8 cellular contexts compared by ENCODE assay signal in the genomic region with DNA sequence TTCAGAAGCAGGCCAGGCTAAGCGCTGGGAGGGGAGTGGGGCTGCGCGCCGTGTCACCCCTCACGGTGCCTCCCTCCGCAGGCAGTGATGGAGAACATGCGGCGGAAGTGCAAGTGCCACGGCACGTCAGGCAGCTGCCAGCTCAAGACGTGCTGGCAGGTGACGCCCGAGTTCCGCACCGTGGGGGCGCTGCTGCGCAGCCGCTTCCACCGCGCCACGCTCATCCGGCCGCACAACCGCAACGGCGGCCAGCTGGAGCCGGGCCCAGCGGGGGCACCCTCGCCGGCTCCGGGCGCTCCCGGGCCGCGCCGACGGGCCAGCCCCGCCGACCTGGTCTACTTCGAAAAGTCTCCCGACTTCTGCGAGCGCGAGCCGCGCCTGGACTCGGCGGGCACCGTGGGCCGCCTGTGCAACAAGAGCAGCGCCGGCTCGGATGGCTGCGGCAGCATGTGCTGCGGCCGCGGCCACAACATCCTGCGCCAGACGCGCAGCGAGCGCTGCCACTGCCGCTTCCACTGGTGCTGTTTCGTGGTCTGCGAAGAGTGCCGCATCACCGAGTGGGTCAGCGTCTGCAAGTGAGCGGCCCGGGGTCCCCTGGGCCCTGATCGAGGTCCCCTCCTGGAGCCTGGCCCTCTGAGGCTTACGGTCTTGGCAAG. TPM values are rescaled to one million over a fixed set of nuclear protein-coding genes. Genes with fewer than 3 reads are reported as not detected.
DNase-seq lines count a peak whose midpoint lies in the region; ATAC-seq and TF ChIP-seq lines count a peak whose summit lies in the region.

No MANE protein-coding gene starts in this region.

- H3K27ac ChIP-seq in mesendoderm (ENCODE audit: low read depth, low read length): no peak overlapping the region

- H4K8ac ChIP-seq in mesendoderm (ENCODE audit: low read depth, low read length): no peak overlapping the region

- no peak overlapping the region for H2AK5ac ChIP-seq in mesendoderm (ENCODE audit: low read length)

- peaks cover 66% of the 10 kb centered on the region for H3K27me3 ChIP-seq in mesendoderm (ENCODE audit: insufficient read depth, low read length, poor library complexity)

- peak overlapping the region; percentile 41 for H3K4me3 Mint-ChIP-seq in dendritic cell treated with granulocyte-macrophage colony-stimulating factor and Interleukin-4, amounts not matched to agents 40 ng/mL and 50 ng/mL, for 4 days

- H2BK15ac ChIP-seq in mesendoderm (replicated peaks; ENCODE audit: low read depth): no peak overlapping the region

- H4K5ac ChIP-seq in mesendoderm (ENCODE audit: low read length): no peak overlapping the region

- TF ChIP-seq CTCF in AG09309 (IDR thresholded peaks at IDR 0.05; ENCODE audit: control insufficient read depth, insufficient read depth, low read depth, low read length, missing control alignments): peak; percentile 36

- H3K4ac ChIP-seq in mesendoderm (ENCODE audit: low read depth, low read length): no peak overlapping the region

- no CpG with 5 or more reads among the region's 72 CpGs for WGBS in mesendoderm (ENCODE audit: extremely low coverage, insufficient coverage, low lambda C conversion rate)

- peaks cover 86% of the 10 kb centered on the region for H3K27me3 Mint-ChIP-seq in dendritic cell treated with granulocyte-macrophage colony-stimulating factor and Interleukin-4, amounts not matched to agents 40 ng/mL and 50 ng/mL, for 4 days

- H3K18ac ChIP-seq in mesendoderm (ENCODE audit: low read length): no peak overlapping the region

- no peak overlapping the region for H2BK120ac ChIP-seq in mesendoderm (ENCODE audit: low read depth, low read length)

- no peaks in the 10 kb centered on the region for H3K79me1 ChIP-seq in mesendoderm (ENCODE audit: low read length)

- no peak overlapping the region for H3K9ac ChIP-seq in mesendoderm (ENCODE audit: low read length)

- H3K27ac Mint-ChIP-seq in dendritic cell treated with granulocyte-macrophage colony-stimulating factor and Interleukin-4, amounts not matched to agents 40 ng/mL and 50 ng/mL, for 4 days: no peak overlapping the region

- DNase-seq in AG09309 (ENCODE audit: low read depth) (no peak), NCI-H460 (ENCODE audit: extremely low read depth, low read depth) (peak; percentile 67), mesendoderm (peak; percentile 66)
- peak; percentile 86 for DNase-seq in activated CD4-positive, alpha-beta T cell treated with anti-CD3 and anti-CD28 coated beads for 48 hours
- DNase-seq in stimulated activated CD8-positive, alpha-beta memory T cell treated with anti-CD3 and anti-CD28 coated beads, Interleukin-15, amount 100 ng/mL, for 1 hour (ENCODE audit: low read depth): peak; percentile 59

- H3K4me2 ChIP-seq in mesendoderm (ENCODE audit: low read length): peak overlapping the region; percentile 16

- no peak overlapping the region for H2BK5ac ChIP-seq in mesendoderm (ENCODE audit: low read length)

- peak overlapping the region; percentile 17 for H3K56ac ChIP-seq in mesendoderm (ENCODE audit: low read length)

- ATAC-seq in GM18867 (IDR thresholded peaks at IDR 0.05; ENCODE audit: unreplicated experiment) (peak; percentile 55), HG03095 (IDR thresholded peaks at IDR 0.05; ENCODE audit: unreplicated experiment) (peak; percentile 38)

- no peaks in the 10 kb centered on the region for H3K9me3 Mint-ChIP-seq in dendritic cell treated with granulocyte-macrophage colony-stimulating factor and Interleukin-4, amounts not matched to agents 40 ng/mL and 50 ng/mL, for 4 days

- no peaks in the 10 kb centered on the region for H3K4me1 ChIP-seq in mesendoderm (ENCODE audit: control insufficient read depth, low read depth, low read length)

- H3K4me1 Mint-ChIP-seq in dendritic cell treated with granulocyte-macrophage colony-stimulating factor and Interleukin-4, amounts not matched to agents 40 ng/mL and 50 ng/mL, for 4 days (ENCODE audit: low read depth): peaks cover 11% of the 10 kb centered on the region

- H3K36me3 ChIP-seq in mesendoderm (ENCODE audit: control insufficient read depth, insufficient read depth, low read length): no peaks in the 10 kb centered on the region

- H3K36me3 Mint-ChIP-seq in dendritic cell treated with granulocyte-macrophage colony-stimulating factor and Interleukin-4, amounts not matched to agents 40 ng/mL and 50 ng/mL, for 4 days (ENCODE audit: low read depth): no peaks in the 10 kb centered on the region

- peak overlapping the region; percentile 6 for H3K23ac ChIP-seq in mesendoderm (ENCODE audit: low read length)

- intact Hi-C loops in dendritic cell treated with granulocyte-macrophage colony-stimulating factor and Interleukin-4, amounts not matched to agents 40 ng/mL and 50 ng/mL, for 4 days (cut with micrococcal nuclease): no loop called here

- H3K4me3 ChIP-seq in AG09309 (ENCODE audit: control insufficient read depth, low read depth, low read length) (0 out of 2 replicates have a peak overlapping the region, but pooled peaks have one; percentile 5), mesendoderm (ENCODE audit: low read length) (no peak overlapping the region)

- H3K79me2 ChIP-seq in mesendoderm (ENCODE audit: control insufficient read depth, insufficient read depth, low read length): no peaks in the 10 kb centered on the region

RNA-seq across cellular contexts. Expression of a gene that starts 12.2 kb away (rescaled TPM):
- total RNA-seq in NCI-H460 (2014; rRNA removed; shearing (Covaris generic)): not detected in 2 replicates
- polyA plus RNA-seq in NCI-H460 (2014; cell fraction: nucleus; rRNA removed): 0.27 and 1.6 TPM in 2 replicates
- not detected for polyA plus RNA-seq in mesendoderm (2013, experiment 1 of 2)
- polyA plus RNA-seq in mesendoderm (2013, experiment 2 of 2): not detected

RNA-seq across cellular contexts. Expression of a gene that starts 33.2 kb away (rescaled TPM):
- not detected in 2 replicates for total RNA-seq in NCI-H460 (2014; rRNA removed; shearing (Covaris generic))
- polyA plus RNA-seq in NCI-H460 (2014; cell fraction: nucleus; rRNA removed): 1.1 TPM in 1 of 2 replicates, not detected in the other
- 0.03 TPM for polyA plus RNA-seq in mesendoderm (2013, experiment 1 of 2)
- polyA plus RNA-seq in mesendoderm (2013, experiment 2 of 2): 0.03 TPM
